Comparison of ENCODE assay signal across 2 cellular contexts in the genomic region with DNA sequence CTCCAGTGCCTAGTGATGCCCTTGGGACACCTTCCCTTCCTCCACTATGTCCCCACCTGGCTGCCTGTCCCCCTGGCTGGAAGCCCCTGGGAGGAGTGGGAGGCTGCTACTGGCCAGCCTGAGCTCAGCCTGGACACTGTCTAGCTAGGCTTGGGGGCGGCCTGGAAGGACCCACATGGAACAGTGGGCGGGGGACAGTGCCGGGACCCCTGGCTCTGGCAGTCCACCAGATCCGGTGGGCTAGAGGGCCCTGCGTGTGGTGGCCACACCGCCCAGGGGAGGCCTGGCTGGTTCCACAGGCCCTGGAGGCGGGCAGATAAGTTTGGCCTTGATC.
TF ChIP-seq lines count a peak whose summit lies in the region.

No MANE protein-coding gene starts in this region.

TF ChIP-seq in H1, 55 proteins besides CTCF, POLR2A, EP300 and RAD21 (continues in another document):
- TF ChIP-seq SIRT6 (IDR thresholded peaks at IDR 0.05; ENCODE audit: low read length), result no peak
- TF ChIP-seq ASH2L (IDR thresholded peaks at IDR 0.05; ENCODE audit: low read length), result no peak
- TF ChIP-seq EZH2 (IDR thresholded peaks at IDR 0.05; ENCODE audit: low read depth, low read length, severe bottlenecking), result no peak
- no peak for TF ChIP-seq GTF2F1 (IDR thresholded peaks at IDR 0.05; ENCODE audit: borderline replicate concordance, low read depth, low read length)
- no peak for TF ChIP-seq SUZ12 (IDR thresholded peaks at IDR 0.05; ENCODE audit: low read length)
- TF ChIP-seq ATF2 (IDR thresholded peaks at IDR 0.05; ENCODE audit: low read length), result no peak
- TF ChIP-seq CBX8 (IDR thresholded peaks at IDR 0.05; ENCODE audit: borderline replicate concordance, low read depth, low read length), result no peak
- no peak for TF ChIP-seq GABPA (IDR thresholded peaks at IDR 0.05; ENCODE audit: borderline replicate concordance, insufficient read depth, low read length)
- no peak for TF ChIP-seq CBX5 (IDR thresholded peaks at IDR 0.05; ENCODE audit: low read depth, low read length)
- TF ChIP-seq CHD1 (IDR thresholded peaks at IDR 0.05; ENCODE audit: low read depth, low read length), result no peak
- TF ChIP-seq, protein P1, sequence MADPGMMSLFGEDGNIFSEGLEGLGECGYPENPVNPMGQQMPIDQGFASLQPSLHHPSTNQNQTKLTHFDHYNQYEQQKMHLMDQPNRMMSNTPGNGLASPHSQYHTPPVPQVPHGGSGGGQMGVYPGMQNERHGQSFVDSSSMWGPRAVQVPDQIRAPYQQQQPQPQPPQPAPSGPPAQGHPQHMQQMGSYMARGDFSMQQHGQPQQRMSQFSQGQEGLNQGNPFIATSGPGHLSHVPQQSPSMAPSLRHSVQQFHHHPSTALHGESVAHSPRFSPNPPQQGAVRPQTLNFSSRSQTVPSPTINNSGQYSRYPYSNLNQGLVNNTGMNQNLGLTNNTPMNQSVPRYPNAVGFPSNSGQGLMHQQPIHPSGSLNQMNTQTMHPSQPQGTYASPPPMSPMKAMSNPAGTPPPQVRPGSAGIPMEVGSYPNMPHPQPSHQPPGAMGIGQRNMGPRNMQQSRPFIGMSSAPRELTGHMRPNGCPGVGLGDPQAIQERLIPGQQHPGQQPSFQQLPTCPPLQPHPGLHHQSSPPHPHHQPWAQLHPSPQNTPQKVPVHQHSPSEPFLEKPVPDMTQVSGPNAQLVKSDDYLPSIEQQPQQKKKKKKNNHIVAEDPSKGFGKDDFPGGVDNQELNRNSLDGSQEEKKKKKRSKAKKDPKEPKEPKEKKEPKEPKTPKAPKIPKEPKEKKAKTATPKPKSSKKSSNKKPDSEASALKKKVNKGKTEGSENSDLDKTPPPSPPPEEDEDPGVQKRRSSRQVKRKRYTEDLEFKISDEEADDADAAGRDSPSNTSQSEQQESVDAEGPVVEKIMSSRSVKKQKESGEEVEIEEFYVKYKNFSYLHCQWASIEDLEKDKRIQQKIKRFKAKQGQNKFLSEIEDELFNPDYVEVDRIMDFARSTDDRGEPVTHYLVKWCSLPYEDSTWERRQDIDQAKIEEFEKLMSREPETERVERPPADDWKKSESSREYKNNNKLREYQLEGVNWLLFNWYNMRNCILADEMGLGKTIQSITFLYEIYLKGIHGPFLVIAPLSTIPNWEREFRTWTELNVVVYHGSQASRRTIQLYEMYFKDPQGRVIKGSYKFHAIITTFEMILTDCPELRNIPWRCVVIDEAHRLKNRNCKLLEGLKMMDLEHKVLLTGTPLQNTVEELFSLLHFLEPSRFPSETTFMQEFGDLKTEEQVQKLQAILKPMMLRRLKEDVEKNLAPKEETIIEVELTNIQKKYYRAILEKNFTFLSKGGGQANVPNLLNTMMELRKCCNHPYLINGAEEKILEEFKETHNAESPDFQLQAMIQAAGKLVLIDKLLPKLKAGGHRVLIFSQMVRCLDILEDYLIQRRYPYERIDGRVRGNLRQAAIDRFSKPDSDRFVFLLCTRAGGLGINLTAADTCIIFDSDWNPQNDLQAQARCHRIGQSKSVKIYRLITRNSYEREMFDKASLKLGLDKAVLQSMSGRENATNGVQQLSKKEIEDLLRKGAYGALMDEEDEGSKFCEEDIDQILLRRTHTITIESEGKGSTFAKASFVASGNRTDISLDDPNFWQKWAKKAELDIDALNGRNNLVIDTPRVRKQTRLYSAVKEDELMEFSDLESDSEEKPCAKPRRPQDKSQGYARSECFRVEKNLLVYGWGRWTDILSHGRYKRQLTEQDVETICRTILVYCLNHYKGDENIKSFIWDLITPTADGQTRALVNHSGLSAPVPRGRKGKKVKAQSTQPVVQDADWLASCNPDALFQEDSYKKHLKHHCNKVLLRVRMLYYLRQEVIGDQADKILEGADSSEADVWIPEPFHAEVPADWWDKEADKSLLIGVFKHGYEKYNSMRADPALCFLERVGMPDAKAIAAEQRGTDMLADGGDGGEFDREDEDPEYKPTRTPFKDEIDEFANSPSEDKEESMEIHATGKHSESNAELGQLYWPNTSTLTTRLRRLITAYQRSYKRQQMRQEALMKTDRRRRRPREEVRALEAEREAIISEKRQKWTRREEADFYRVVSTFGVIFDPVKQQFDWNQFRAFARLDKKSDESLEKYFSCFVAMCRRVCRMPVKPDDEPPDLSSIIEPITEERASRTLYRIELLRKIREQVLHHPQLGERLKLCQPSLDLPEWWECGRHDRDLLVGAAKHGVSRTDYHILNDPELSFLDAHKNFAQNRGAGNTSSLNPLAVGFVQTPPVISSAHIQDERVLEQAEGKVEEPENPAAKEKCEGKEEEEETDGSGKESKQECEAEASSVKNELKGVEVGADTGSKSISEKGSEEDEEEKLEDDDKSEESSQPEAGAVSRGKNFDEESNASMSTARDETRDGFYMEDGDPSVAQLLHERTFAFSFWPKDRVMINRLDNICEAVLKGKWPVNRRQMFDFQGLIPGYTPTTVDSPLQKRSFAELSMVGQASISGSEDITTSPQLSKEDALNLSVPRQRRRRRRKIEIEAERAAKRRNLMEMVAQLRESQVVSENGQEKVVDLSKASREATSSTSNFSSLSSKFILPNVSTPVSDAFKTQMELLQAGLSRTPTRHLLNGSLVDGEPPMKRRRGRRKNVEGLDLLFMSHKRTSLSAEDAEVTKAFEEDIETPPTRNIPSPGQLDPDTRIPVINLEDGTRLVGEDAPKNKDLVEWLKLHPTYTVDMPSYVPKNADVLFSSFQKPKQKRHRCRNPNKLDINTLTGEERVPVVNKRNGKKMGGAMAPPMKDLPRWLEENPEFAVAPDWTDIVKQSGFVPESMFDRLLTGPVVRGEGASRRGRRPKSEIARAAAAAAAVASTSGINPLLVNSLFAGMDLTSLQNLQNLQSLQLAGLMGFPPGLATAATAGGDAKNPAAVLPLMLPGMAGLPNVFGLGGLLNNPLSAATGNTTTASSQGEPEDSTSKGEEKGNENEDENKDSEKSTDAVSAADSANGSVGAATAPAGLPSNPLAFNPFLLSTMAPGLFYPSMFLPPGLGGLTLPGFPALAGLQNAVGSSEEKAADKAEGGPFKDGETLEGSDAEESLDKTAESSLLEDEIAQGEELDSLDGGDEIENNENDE (IDR thresholded peaks at IDR 0.05; ENCODE audit: insufficient replicate concordance, low read length), result no peak
- TF ChIP-seq, protein P2, sequence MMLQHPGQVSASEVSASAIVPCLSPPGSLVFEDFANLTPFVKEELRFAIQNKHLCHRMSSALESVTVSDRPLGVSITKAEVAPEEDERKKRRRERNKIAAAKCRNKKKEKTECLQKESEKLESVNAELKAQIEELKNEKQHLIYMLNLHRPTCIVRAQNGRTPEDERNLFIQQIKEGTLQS (IDR thresholded peaks at IDR 0.05; ENCODE audit: insufficient read depth, low read depth, low read length), result no peak

TF ChIP-seq in neural cell, 6 proteins besides CTCF, POLR2A, EP300 and RAD21:
- TF ChIP-seq REST (IDR thresholded peaks at IDR 0.05; ENCODE audit: borderline replicate concordance) (no peak), EZH2 (IDR thresholded peaks at IDR 0.05; ENCODE audit: borderline replicate concordance, insufficient read depth, low read length, poor library complexity, severe bottlenecking) (no peak)
